2 cellular contexts compared by ENCODE assay signal in the genomic region with DNA sequence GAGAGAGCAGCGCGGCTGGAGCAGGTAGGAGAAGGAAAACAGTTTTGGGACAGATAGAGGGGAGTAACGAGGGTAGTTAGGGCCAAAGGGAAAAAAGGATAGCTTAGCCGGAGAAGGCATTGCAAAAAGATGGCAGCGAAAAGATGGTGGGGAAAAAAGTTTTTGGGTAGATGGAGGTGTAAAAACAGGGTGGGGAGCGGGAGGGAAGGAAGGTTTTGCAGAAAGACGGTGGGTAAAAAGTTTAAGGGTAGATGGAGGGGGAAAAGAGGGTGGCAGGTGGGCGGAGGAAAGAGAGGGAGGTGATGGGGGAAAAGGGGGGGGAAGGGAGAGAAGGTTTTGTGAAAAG.
TF ChIP-seq lines count a peak whose summit lies in the region.

No MANE protein-coding gene starts in this region.

TF ChIP-seq in H1, 55 proteins besides CTCF, POLR2A, EP300 and RAD21:
- peak; percentile 32; the same call in 1 of the 2 replicates for TF ChIP-seq PHF8 (conservative IDR thresholded peaks at IDR 0.05; ENCODE audit: low read depth, low read length)

TF ChIP-seq in neural cell, 6 proteins besides CTCF, POLR2A, EP300 and RAD21:
- peak; percentile 27 for TF ChIP-seq MXI1 (conservative IDR thresholded peaks at IDR 0.05; ENCODE audit: poor library complexity, severe bottlenecking)
TF ChIP-seq in neural cell: peak in this region for 1; not testable (repeated sequence) for 5.
